ENCODE assay signal across 8 cellular contexts in the genomic region with DNA sequence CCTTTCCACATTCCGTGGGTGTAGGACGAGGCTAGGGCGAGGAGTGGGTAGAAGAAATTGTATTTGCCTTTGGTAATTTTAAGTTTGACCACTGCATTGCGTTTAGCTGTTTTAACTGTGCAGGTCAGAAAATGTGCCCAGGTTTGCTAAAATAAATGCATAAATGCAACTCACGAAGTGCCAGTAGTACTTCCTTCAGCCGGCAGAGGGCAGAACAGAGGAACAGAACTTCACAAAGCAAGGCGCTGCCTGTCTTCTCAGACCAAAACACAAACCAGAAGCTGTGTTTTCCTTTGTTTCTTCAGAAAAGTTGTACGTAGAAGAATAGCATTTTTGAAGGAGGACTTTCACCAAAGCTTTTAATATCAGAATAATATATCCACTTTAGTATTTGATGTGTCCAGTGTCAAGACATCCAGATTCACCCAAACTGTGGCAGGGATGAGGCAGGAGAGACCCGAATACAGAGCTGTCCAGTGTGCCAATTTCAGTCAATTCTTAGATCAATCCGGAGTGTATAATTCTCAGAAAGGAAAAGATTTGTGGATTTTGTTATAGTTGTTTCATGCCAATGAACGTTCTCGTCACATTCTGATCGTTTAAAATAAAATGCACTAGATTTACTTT.
DNase-seq lines count a peak whose midpoint lies in the region; ATAC-seq and TF ChIP-seq lines count a peak whose summit lies in the region.

No MANE protein-coding gene starts in this region.

- H3K4me3 ChIP-seq in ACC112 (ENCODE audit: low read depth, low read length): peak overlapping the region; percentile 69
- H3K4me3 ChIP-seq in PC-3 (ENCODE audit: low read length): no peak overlapping the region
- H3K4me3 ChIP-seq in parathyroid adenoma (ENCODE audit: low read depth, low read length): no peak overlapping the region
- no peak overlapping the region for H3K4me3 ChIP-seq in uterus

- POLR2A ChIA-PET in PC-3 (lab: Charles Lee; ENCODE audit: unreplicated experiment): no interaction called here

- CTCF ChIA-PET in PC-3 (lab: Charles Lee): no interaction called here

- BruUV-seq in PC-3 (replicated peaks; lab: Mats Ljungman, UMichigan): no TSS peak

- H3F3A ChIP-seq in PC-3 (ENCODE audit: low read length, unreplicated experiment): no peaks in the 10 kb centered on the region

- TF ChIP-seq POLR2A in uterus (IDR thresholded peaks at IDR 0.05): no peak

- H3K9me2 ChIP-seq in PC-3 (replicated peaks; ENCODE audit: low read length): no peaks in the 10 kb centered on the region

- H3K9me3 ChIP-seq in PC-3 (ENCODE audit: low read length) (0 out of 2 replicates have a peak, but pooled peaks cover 5% of the 10 kb centered on the region), parathyroid adenoma (ENCODE audit: control insufficient read depth, low read length) (no peaks in the 10 kb centered on the region), uterus (no peaks in the 10 kb centered on the region)

- H3K27ac ChIP-seq in ACC112 (ENCODE audit: low read depth, low read length) (no peak overlapping the region), PC-3 (ENCODE audit: low read length) (no peak overlapping the region), parathyroid adenoma (no peak overlapping the region), uterus (no peak overlapping the region)

- H3K9ac ChIP-seq in PC-3 (ENCODE audit: low read length) (no peak overlapping the region), parathyroid adenoma (no peak overlapping the region)

- no peak overlapping the region for H3K4me2 ChIP-seq in PC-3 (ENCODE audit: low read length)
- no peak overlapping the region for H3K4me2 ChIP-seq in parathyroid adenoma (ENCODE audit: low read length)

- H4K20me1 ChIP-seq in PC-3 (ENCODE audit: low read length): no peaks in the 10 kb centered on the region

- H3K36me3 ChIP-seq in ACC112 (ENCODE audit: insufficient read depth, low read length) (no peaks in the 10 kb centered on the region), PC-3 (ENCODE audit: low read depth, low read length) (no peaks in the 10 kb centered on the region), parathyroid adenoma (ENCODE audit: control insufficient read depth, insufficient read depth, low read length) (no peaks in the 10 kb centered on the region), uterus (no peaks in the 10 kb centered on the region)

- intact Hi-C loops in PC-3 (cut with micrococcal nuclease): loop anchor here (1.0 kb wide), 1 partner anchor 951 kb away; no protein-coding TSS in a partner anchor
- intact Hi-C loops in uterus (cut with DNase I; ENCODE audit: low total_unique reads): no loop called here

- H3K27me3 ChIP-seq in ACC112 (ENCODE audit: insufficient read depth, low read length): no peaks in the 10 kb centered on the region; the same call in 1 of the 2 replicates
- H3K27me3 ChIP-seq in PC-3 (ENCODE audit: low read length): no peaks in the 10 kb centered on the region
- no peaks in the 10 kb centered on the region for H3K27me3 ChIP-seq in parathyroid adenoma (ENCODE audit: control insufficient read depth, insufficient read depth, low read length)
- H3K27me3 ChIP-seq in uterus: no peaks in the 10 kb centered on the region

- H3K79me2 ChIP-seq in ACC112 (ENCODE audit: control insufficient read depth, insufficient read depth, low read length, unreplicated experiment) (no peaks in the 10 kb centered on the region), PC-3 (ENCODE audit: low read length) (no peaks in the 10 kb centered on the region), parathyroid adenoma (no peaks in the 10 kb centered on the region)

- DNase-seq in PC-3 (peak; percentile 78), foreskin melanocyte (peak; percentile 72), uterus (peak; percentile 16 to 37)
- DNase-seq in activated T-helper 1 cell treated with anti-CD3 and anti-CD28 coated beads, Interleukin-2, amount 50 U/mL, for 16 hours (ENCODE audit: low read depth in 1 of 2, low spot score in 1 of 2): peak; percentile 2 to 11

- H3K4me1 ChIP-seq in ACC112 (ENCODE audit: control insufficient read depth, insufficient read depth, low read length, unreplicated experiment) (no peaks in the 10 kb centered on the region), PC-3 (ENCODE audit: insufficient read depth, low read length) (no peaks in the 10 kb centered on the region), parathyroid adenoma (no peaks in the 10 kb centered on the region), uterus (no peaks in the 10 kb centered on the region)

- H2AFZ ChIP-seq in ACC112 (ENCODE audit: low read length, unreplicated experiment) (peak overlapping the region; percentile 86), PC-3 (ENCODE audit: low read length) (peak overlapping the region; percentile 20; the same call in 1 of the 2 replicates), parathyroid adenoma (no peak overlapping the region)

- ATAC-seq in HG03159 (IDR thresholded peaks at IDR 0.05; ENCODE audit: unreplicated experiment): peak; percentile 82
- no peak for ATAC-seq in PC-3

- TF ChIP-seq CTCF in GM12872 (IDR thresholded peaks at IDR 0.05; ENCODE audit: insufficient read depth, low read depth, low read length) (peak; percentile 87), PC-3 (conservative IDR thresholded peaks at IDR 0.05; ENCODE audit: low read depth, low read length) (peak; percentile 85), parathyroid adenoma (IDR thresholded peaks at IDR 0.05) (peak; percentile 71), uterus (IDR thresholded peaks at IDR 0.05) (peak; percentile 35 to 65 (median 51))

Comparison
In these comparisons a context has a peak if more than half of its experiments do, and no peak if none do; other contexts are left out.
1. DNase-seq: peak in every context shown above with its lines; median percentile 78 in PC-3; 72 in foreskin melanocyte; 26 in uterus; 6 in activated T-helper 1 cell treated with anti-CD3 and anti-CD28 coated beads, Interleukin-2, amount 50 U/mL, for 16 hours.